ENCODE assay signal across 3 cellular contexts in the genomic region with DNA sequence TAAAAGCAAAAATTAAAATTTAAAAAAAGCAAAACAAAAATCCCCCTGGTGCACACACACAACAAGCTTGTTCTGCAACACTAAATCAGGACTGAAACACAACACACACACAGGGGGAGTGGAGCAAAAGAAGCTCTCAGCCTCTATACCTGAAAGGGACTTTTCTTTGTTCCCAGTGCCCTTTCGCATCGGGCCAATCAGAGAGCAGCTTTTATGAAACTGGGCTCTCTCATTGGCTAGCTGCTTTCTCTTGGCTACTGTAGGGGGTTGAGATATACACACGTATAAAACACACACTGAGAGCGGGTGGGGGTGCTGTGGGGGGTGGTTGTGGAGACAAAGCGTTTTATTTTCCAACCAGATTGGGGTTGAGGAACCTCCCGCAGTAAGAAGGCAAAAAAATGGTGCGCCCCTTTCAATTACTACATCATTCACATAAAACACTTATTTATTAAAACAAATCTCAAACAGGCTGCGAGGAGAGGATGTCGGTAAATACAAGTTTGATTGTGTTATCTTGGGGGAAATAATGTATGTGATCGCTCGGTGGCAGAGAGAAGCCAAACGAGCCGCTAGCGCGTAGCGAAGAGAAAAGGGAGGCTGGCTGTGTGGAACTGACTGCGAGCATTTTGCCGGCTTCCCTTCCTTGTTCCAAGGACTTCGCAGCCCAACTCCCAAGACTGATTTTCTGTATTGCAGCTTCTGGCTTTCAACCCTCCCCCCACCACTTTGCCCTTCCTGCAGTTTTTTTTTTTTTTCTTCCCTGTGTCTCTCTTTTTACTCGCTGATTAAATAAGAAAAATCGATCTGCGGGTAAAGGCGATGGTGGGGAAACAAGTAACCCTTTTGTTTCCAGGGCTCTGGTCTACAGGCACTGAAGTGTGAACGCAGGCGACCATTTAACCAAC.
TF ChIP-seq lines count a peak whose summit lies in the region.

No MANE protein-coding gene starts in this region.

TF ChIP-seq in HEK293T, 16 proteins besides CTCF, POLR2A, EP300 and RAD21:
- TF ChIP-seq SUZ12 (IDR thresholded peaks at IDR 0.05) (no peak), L3MBTL2 (conservative IDR thresholded peaks at IDR 0.05) (no peak), FOXK2 (IDR thresholded peaks at IDR 0.05) (0 out of 2 replicates have a peak, but pooled peaks have one; percentile 53), TARDBP (IDR thresholded peaks at IDR 0.05) (no peak), CTBP1 (IDR thresholded peaks at IDR 0.05; ENCODE audit: borderline replicate concordance) (no peak), ZNF384 (IDR thresholded peaks at IDR 0.05) (peak; percentile 95)

TF ChIP-seq in H1, 55 proteins besides CTCF, POLR2A, EP300 and RAD21 (continues in another document):
- no peak for TF ChIP-seq BRCA1 (IDR thresholded peaks at IDR 0.05; ENCODE audit: low read depth, low read length)
- 0 out of 2 replicates have a peak, but pooled peaks have one; percentile 1 for TF ChIP-seq PHF8 (conservative IDR thresholded peaks at IDR 0.05; ENCODE audit: low read depth, low read length)
- no peak for TF ChIP-seq CEBPB (IDR thresholded peaks at IDR 0.05; ENCODE audit: low read depth, low read length)
- peak; percentile 84 for TF ChIP-seq ASH2L (IDR thresholded peaks at IDR 0.05; ENCODE audit: low read length)
- no peak for TF ChIP-seq HDAC6 (IDR thresholded peaks at IDR 0.05; ENCODE audit: low read depth, low read length)
- peak; percentile 78; the same call in 1 of the 2 replicates for TF ChIP-seq POLR2AphosphoS5 (IDR thresholded peaks at IDR 0.05; ENCODE audit: low read depth, low read length)
- no peak for TF ChIP-seq JUND (IDR thresholded peaks at IDR 0.05; ENCODE audit: low read length)
- no peak for TF ChIP-seq TCF12 (IDR thresholded peaks at IDR 0.05; ENCODE audit: low read depth, low read length)
- no peak for TF ChIP-seq RFX5 (IDR thresholded peaks at IDR 0.05; ENCODE audit: borderline replicate concordance, low read depth, low read length)
- no peak for TF ChIP-seq RXRA (IDR thresholded peaks at IDR 0.05; ENCODE audit: insufficient read depth, low read depth, low read length)
- TF ChIP-seq CBX5 (IDR thresholded peaks at IDR 0.05; ENCODE audit: low read depth, low read length), result no peak
- TF ChIP-seq, protein P1, sequence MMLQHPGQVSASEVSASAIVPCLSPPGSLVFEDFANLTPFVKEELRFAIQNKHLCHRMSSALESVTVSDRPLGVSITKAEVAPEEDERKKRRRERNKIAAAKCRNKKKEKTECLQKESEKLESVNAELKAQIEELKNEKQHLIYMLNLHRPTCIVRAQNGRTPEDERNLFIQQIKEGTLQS (IDR thresholded peaks at IDR 0.05; ENCODE audit: insufficient read depth, low read depth, low read length), result no peak
- no peak for TF ChIP-seq NRF1 (IDR thresholded peaks at IDR 0.05; ENCODE audit: low read depth, low read length)
- no peak for TF ChIP-seq FOSL1 (IDR thresholded peaks at IDR 0.05; ENCODE audit: insufficient read depth, low read depth, low read length)
- no peak for TF ChIP-seq KDM4A (IDR thresholded peaks at IDR 0.05; ENCODE audit: low read depth, low read length, severe bottlenecking)
- TF ChIP-seq TAF1 (IDR thresholded peaks at IDR 0.05; ENCODE audit: low read depth, low read length), result peak; percentile 84
- no peak for TF ChIP-seq MAFK (IDR thresholded peaks at IDR 0.05; ENCODE audit: low read depth, low read length)
- TF ChIP-seq SIRT6 (IDR thresholded peaks at IDR 0.05; ENCODE audit: low read length), result no peak
- TF ChIP-seq KDM1A (IDR thresholded peaks at IDR 0.05; ENCODE audit: borderline replicate concordance, low read length), result no peak
- TF ChIP-seq GABPA (IDR thresholded peaks at IDR 0.05; ENCODE audit: borderline replicate concordance, insufficient read depth, low read length), result no peak
- TF ChIP-seq BACH1 (IDR thresholded peaks at IDR 0.05; ENCODE audit: low read length), result no peak
- TF ChIP-seq EZH2 (IDR thresholded peaks at IDR 0.05; ENCODE audit: low read depth, low read length, severe bottlenecking), result no peak
- TF ChIP-seq ZNF274 (IDR thresholded peaks at IDR 0.05; ENCODE audit: borderline replicate concordance, extremely low read depth, low read length), result no peak
- no peak for TF ChIP-seq SAP30 (IDR thresholded peaks at IDR 0.05; ENCODE audit: insufficient read depth, insufficient replicate concordance, low read length)
- TF ChIP-seq SRF (IDR thresholded peaks at IDR 0.05; ENCODE audit: low read depth, low read length), result no peak
- no peak for TF ChIP-seq POU5F1 (IDR thresholded peaks at IDR 0.05; ENCODE audit: low read depth, low read length)
- TF ChIP-seq EGR1 (IDR thresholded peaks at IDR 0.05; ENCODE audit: borderline replicate concordance, low read depth, low read length), result no peak
- TF ChIP-seq SIN3A (conservative IDR thresholded peaks at IDR 0.05 in 1 of 2, IDR thresholded peaks at IDR 0.05 in 1 of 2; ENCODE audit: low read depth in 1 of 2, low read length in 2 of 2), result no peak; a peak in 1 of 4 replicates
- no peak; the same call in 1 of the 2 replicates for TF ChIP-seq SUZ12 (IDR thresholded peaks at IDR 0.05; ENCODE audit: low read length)
- TF ChIP-seq SP2 (IDR thresholded peaks at IDR 0.05; ENCODE audit: low read length), result peak; percentile 17; the same call in 1 of the 2 replicates
- TF ChIP-seq TBP (IDR thresholded peaks at IDR 0.05; ENCODE audit: low read depth, low read length), result peak; percentile 90
- TF ChIP-seq CHD2 (IDR thresholded peaks at IDR 0.05; ENCODE audit: low read length), result peak; percentile 60
- no peak for TF ChIP-seq YY1 (IDR thresholded peaks at IDR 0.05; ENCODE audit: low read depth, low read length)
- no peak; the same call in 1 of the 2 replicates for TF ChIP-seq CHD1 (IDR thresholded peaks at IDR 0.05; ENCODE audit: low read depth, low read length)
- TF ChIP-seq CREB1 (IDR thresholded peaks at IDR 0.05), result 0 out of 2 replicates have a peak, but pooled peaks have one; percentile 14
- no peak for TF ChIP-seq KDM5A (IDR thresholded peaks at IDR 0.05; ENCODE audit: low read length)
- TF ChIP-seq HDAC2 (IDR thresholded peaks at IDR 0.05; ENCODE audit: borderline replicate concordance in 1 of 2, low read depth in 2 of 2, low read length in 2 of 2), result no peak

TF ChIP-seq in liver, 16 proteins besides CTCF, POLR2A, EP300 and RAD21:
- TF ChIP-seq, protein P2, sequence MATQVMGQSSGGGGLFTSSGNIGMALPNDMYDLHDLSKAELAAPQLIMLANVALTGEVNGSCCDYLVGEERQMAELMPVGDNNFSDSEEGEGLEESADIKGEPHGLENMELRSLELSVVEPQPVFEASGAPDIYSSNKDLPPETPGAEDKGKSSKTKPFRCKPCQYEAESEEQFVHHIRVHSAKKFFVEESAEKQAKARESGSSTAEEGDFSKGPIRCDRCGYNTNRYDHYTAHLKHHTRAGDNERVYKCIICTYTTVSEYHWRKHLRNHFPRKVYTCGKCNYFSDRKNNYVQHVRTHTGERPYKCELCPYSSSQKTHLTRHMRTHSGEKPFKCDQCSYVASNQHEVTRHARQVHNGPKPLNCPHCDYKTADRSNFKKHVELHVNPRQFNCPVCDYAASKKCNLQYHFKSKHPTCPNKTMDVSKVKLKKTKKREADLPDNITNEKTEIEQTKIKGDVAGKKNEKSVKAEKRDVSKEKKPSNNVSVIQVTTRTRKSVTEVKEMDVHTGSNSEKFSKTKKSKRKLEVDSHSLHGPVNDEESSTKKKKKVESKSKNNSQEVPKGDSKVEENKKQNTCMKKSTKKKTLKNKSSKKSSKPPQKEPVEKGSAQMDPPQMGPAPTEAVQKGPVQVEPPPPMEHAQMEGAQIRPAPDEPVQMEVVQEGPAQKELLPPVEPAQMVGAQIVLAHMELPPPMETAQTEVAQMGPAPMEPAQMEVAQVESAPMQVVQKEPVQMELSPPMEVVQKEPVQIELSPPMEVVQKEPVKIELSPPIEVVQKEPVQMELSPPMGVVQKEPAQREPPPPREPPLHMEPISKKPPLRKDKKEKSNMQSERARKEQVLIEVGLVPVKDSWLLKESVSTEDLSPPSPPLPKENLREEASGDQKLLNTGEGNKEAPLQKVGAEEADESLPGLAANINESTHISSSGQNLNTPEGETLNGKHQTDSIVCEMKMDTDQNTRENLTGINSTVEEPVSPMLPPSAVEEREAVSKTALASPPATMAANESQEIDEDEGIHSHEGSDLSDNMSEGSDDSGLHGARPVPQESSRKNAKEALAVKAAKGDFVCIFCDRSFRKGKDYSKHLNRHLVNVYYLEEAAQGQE (IDR thresholded peaks at IDR 0.05), result peak; percentile 52
- TF ChIP-seq MAX (IDR thresholded peaks at IDR 0.05) (no peak), NR2F2 (IDR thresholded peaks at IDR 0.05) (peak; percentile 21), FOXA1 (IDR thresholded peaks at IDR 0.05) (no peak), FOXA2 (IDR thresholded peaks at IDR 0.05) (peak; percentile 8), YY1 (IDR thresholded peaks at IDR 0.05) (peak; percentile 66), ZBTB33 (IDR thresholded peaks at IDR 0.05) (peak; percentile 27), EGR1 (IDR thresholded peaks at IDR 0.05; ENCODE audit: low read depth in 2 of 2) (no peak), RXRA (IDR thresholded peaks at IDR 0.05) (peak; percentile 51 to 59), SP1 (IDR thresholded peaks at IDR 0.05) (peak; percentile 32), HNF4A (conservative IDR thresholded peaks at IDR 0.05) (peak; percentile 47 to 49), JUND (IDR thresholded peaks at IDR 0.05) (peak; percentile 22 to 61), TAF1 (conservative IDR thresholded peaks at IDR 0.05) (peak; percentile 98), GABPA (IDR thresholded peaks at IDR 0.05 in 1 of 2, conservative IDR thresholded peaks at IDR 0.05 in 1 of 2) (no peak), HNF4G (IDR thresholded peaks at IDR 0.05) (peak; percentile 0)
- TF ChIP-seq, protein P1 (IDR thresholded peaks at IDR 0.05), result peak; percentile 51
